ENCODE assay signal across 18 cellular contexts in genomic region chr4:69096111-69096656, GRCh38. TPM values are rescaled to one million over a fixed set of nuclear protein-coding genes. Genes with fewer than 3 reads are reported as not detected.
DNase-seq lines count a peak whose midpoint lies in the region; ATAC-seq and TF ChIP-seq lines count a peak whose summit lies in the region.
"Had no signal": no experiment of that assay in that cellular context is flagged by ENCODE, and none has a peak within 500 bp of the region (broad histone marks: within the 10 kb centered on the region; RNA-seq: fewer than 3 reads in every experiment).

UGT2B7 (plus strand) TSS chr4:69096474; CDS start chr4:69096521, 47 bp downstream.

- H3K36me3 Mint-ChIP-seq in progenitor cell of endocrine pancreas (ENCODE audit: insufficient read depth): peaks cover 2% of the 10 kb centered on the region

- H3K9me3 ChIP-seq in body of pancreas (no peaks in the 10 kb centered on the region), SJCRH30 (replicated peaks) (no peaks in the 10 kb centered on the region)
- H3K9me3 ChIP-seq in effector memory CD4-positive, alpha-beta T cell (ENCODE audit: control insufficient read depth, low read length): no peaks in the 10 kb centered on the region
- H3K9me3 ChIP-seq: thyroid gland had no signal

- peak in 2 of 3 donors; percentile 26 to 30 for TF ChIP-seq POLR2A in body of pancreas (IDR thresholded peaks at IDR 0.05)

- no peak within 1 kb of the TSS for H3K4me3 ChIP-seq in body of pancreas
- H3K4me3 ChIP-seq in kidney epithelial cell (ENCODE audit: low read depth, low read length): no peak within 1 kb of the TSS
- no peak within 1 kb of the TSS for H3K4me3 ChIP-seq in SJCRH30
- H3K4me3 ChIP-seq in effector memory CD4-positive, alpha-beta T cell (ENCODE audit: insufficient read depth, low read depth, low read length, poor library complexity, severe bottlenecking): no peak within 1 kb of the TSS
- H3K4me3 ChIP-seq: thyroid gland had no signal

- H3K36me3 ChIP-seq in body of pancreas (replicated peaks in 1 of 2; ENCODE audit: insufficient read depth in 1 of 2, low read depth in 2 of 2) (no peaks in the 10 kb centered on the region), kidney epithelial cell (ENCODE audit: control insufficient read depth, insufficient read depth, low read length) (no peaks in the 10 kb centered on the region), SJCRH30 (no peaks in the 10 kb centered on the region)
- no peaks in the 10 kb centered on the region for H3K36me3 ChIP-seq in effector memory CD4-positive, alpha-beta T cell (ENCODE audit: control insufficient read depth, insufficient read depth, low read length)
- H3K36me3 ChIP-seq: thyroid gland had no signal

- H3K27ac ChIP-seq in body of pancreas (peak within 1 kb of the TSS; percentile 55 to 85 (median 75)), SJCRH30 (no peak within 1 kb of the TSS)
- no peak within 1 kb of the TSS for H3K27ac ChIP-seq in effector memory CD4-positive, alpha-beta T cell (ENCODE audit: insufficient read depth, low read length, poor library complexity, severe bottlenecking)
- H3K27ac ChIP-seq: thyroid gland had no signal

- H3K4me1 Mint-ChIP-seq in progenitor cell of endocrine pancreas (ENCODE audit: low read depth): peaks cover 35% of the 10 kb centered on the region
- H3K4me1 Mint-ChIP-seq: activated CD4-positive, alpha-beta T cell treated with anti-CD3 and anti-CD28 coated beads, Interleukin-2, amount 10 ng/mL, durations not matched to agents 7 days and 5 days; B cell had no signal

- DNase-seq in HT-29 (ENCODE audit: low spot score) (peak; percentile 57), body of pancreas (peak in 1 of 4 donors; percentile 25), kidney epithelial cell (ENCODE audit: low read depth) (no peak), progenitor cell of endocrine pancreas (ENCODE audit: low spot score, unreplicated experiment) (no peak), HuH-7.5 (ENCODE audit: low spot score) (no peak), SJCRH30 (no peak)
- no peak for DNase-seq in effector memory CD4-positive, alpha-beta T cell
- DNase-seq in effector CD8-positive, alpha-beta T cell (lab: John Stamatoyannopoulos, UW): no peak
- DNase-seq: activated CD4-positive, alpha-beta T cell treated with anti-CD3 and anti-CD28 coated beads, Interleukin-2, amount 10 ng/mL, durations not matched to agents 7 days and 5 days; aorta; DMS 273 treated with DMSO at 0.1 percent for 48 hours; NCI-H2029 treated with DMSO at 0.1 percent for 48 hours; NCI-H524 treated with DMSO at 0.1 percent for 48 hours; stimulated activated CD4-positive, alpha-beta T cell treated with anti-CD3 and anti-CD28 coated beads, Interleukin-12 subunit alpha, Interleukin-12 subunit beta, amount 100 ng/mL, for 4 hours; thyroid gland had no signal

- H3K4me3 Mint-ChIP-seq in progenitor cell of endocrine pancreas (ENCODE audit: low read depth): peak within 1 kb of the TSS; percentile 11
- H3K4me3 Mint-ChIP-seq: activated CD4-positive, alpha-beta T cell treated with anti-CD3 and anti-CD28 coated beads, Interleukin-2, amount 10 ng/mL, durations not matched to agents 7 days and 5 days; B cell had no signal

- intact Hi-C loops in body of pancreas (cut with DNase I): no loop called here

- H3K4me1 ChIP-seq in body of pancreas (peaks cover 28% of the 10 kb centered on the region), SJCRH30 (peaks cover 11% of the 10 kb centered on the region; the same call in 1 of the 2 replicates)
- no peaks in the 10 kb centered on the region for H3K4me1 ChIP-seq in effector memory CD4-positive, alpha-beta T cell (ENCODE audit: control insufficient read depth, insufficient read depth, low read length, poor library complexity, severe bottlenecking)
- H3K4me1 ChIP-seq: thyroid gland had no signal

- peaks cover 4% of the 10 kb centered on the region for H3K9me3 Mint-ChIP-seq in progenitor cell of endocrine pancreas (ENCODE audit: low read depth)
- H3K9me3 Mint-ChIP-seq: activated CD4-positive, alpha-beta T cell treated with anti-CD3 and anti-CD28 coated beads, Interleukin-2, amount 10 ng/mL, durations not matched to agents 7 days and 5 days had no signal

- no peaks in the 10 kb centered on the region for H3K27me3 Mint-ChIP-seq in progenitor cell of endocrine pancreas
- H3K27me3 Mint-ChIP-seq: activated CD4-positive, alpha-beta T cell treated with anti-CD3 and anti-CD28 coated beads, Interleukin-2, amount 10 ng/mL, durations not matched to agents 7 days and 5 days; B cell had no signal

- peak; percentile 73 for ATAC-seq in body of pancreas
- ATAC-seq: SK-N-SH treated with all-trans-retinoic acid at 6 μM for 48 hours had no signal

- TF ChIP-seq CTCF in body of pancreas (IDR thresholded peaks at IDR 0.05) (no peak), kidney epithelial cell (IDR thresholded peaks at IDR 0.05; ENCODE audit: insufficient read depth, low read length, poor library complexity, severe bottlenecking) (no peak), progenitor cell of endocrine pancreas (IDR thresholded peaks at IDR 0.05; ENCODE audit: unreplicated experiment) (no peak)

- peak within 1 kb of the TSS; percentile 75 for H3K27ac Mint-ChIP-seq in progenitor cell of endocrine pancreas
- H3K27ac Mint-ChIP-seq: activated CD4-positive, alpha-beta T cell treated with anti-CD3 and anti-CD28 coated beads, Interleukin-2, amount 10 ng/mL, durations not matched to agents 7 days and 5 days; B cell had no signal

- H3K27me3 ChIP-seq in body of pancreas (no peaks in the 10 kb centered on the region), kidney epithelial cell (ENCODE audit: control insufficient read depth, insufficient read depth, low read length) (no peaks in the 10 kb centered on the region), SJCRH30 (0 out of 2 replicates have a peak, but pooled peaks cover 4% of the 10 kb centered on the region)
- H3K27me3 ChIP-seq in effector memory CD4-positive, alpha-beta T cell (replicated peaks; ENCODE audit: control insufficient read depth, insufficient read depth, low read length, poor library complexity, severe bottlenecking): no peaks in the 10 kb centered on the region
- H3K27me3 ChIP-seq: thyroid gland had no signal

RNA-seq across cellular contexts. Expression of gene UGT2B7, which starts in this region (rescaled TPM):
- total RNA-seq in HT-29 (2014; rRNA removed; shearing (Covaris generic)): 0.08 and 0.73 TPM in 2 replicates
- total RNA-seq in body of pancreas: 1 to 10 TPM in 1 of 2 donors, not detected in 1; 7.3 TPM
- 42.7 and 45.9 TPM in 2 replicates for total RNA-seq in kidney epithelial cell
- 1.1 and 1.2 TPM in 2 replicates for total RNA-seq in progenitor cell of endocrine pancreas
- total RNA-seq in SJCRH30 (2014; rRNA removed; shearing (Covaris generic)): not detected in 2 replicates
- total RNA-seq: activated CD4-positive, alpha-beta T cell treated with anti-CD3 and anti-CD28 coated beads, Interleukin-2, amount 10 ng/mL, durations not matched to agents 7 days and 5 days; aorta; B cell; dermis microvascular lymphatic vessel endothelial cell; thyroid gland had no signal

Comparison
In these comparisons a context has a peak if more than half of its experiments do, and no peak if none do; other contexts are left out.
1. Peak in DNase-seq in HT-29; RNA of the gene not detected or under 1 TPM.
2. H3K27ac ChIP-seq: peak in body of pancreas (4 of 4); none in SJCRH30 (single experiment) and effector memory CD4-positive, alpha-beta T cell (single experiment).